9 cellular contexts compared by ENCODE assay signal in genomic region chr2:216006164-216006663, GRCh38. TPM values are rescaled to one million over a fixed set of nuclear protein-coding genes. Genes with fewer than 3 reads are reported as not detected.
DNase-seq lines count a peak whose midpoint lies in the region; ATAC-seq and TF ChIP-seq lines count a peak whose summit lies in the region.
"Had no signal": no experiment of that assay in that cellular context is flagged by ENCODE, and none has a peak within 500 bp of the region (broad histone marks: within the 10 kb centered on the region; RNA-seq: fewer than 3 reads in every experiment).

No MANE protein-coding gene starts in this region.

- no peaks in the 10 kb centered on the region for H3K27me3 Mint-ChIP-seq in natural killer cell treated with Interleukin-12 subunit alpha and Interleukin-12 subunit beta and Interleukin-15 and Interleukin-18, amount 100 ng/mL, for 72 hours
- H3K27me3 Mint-ChIP-seq: naive thymus-derived CD8-positive, alpha-beta T cell had no signal

- peaks cover 3% of the 10 kb centered on the region for H3K9me3 Mint-ChIP-seq in natural killer cell treated with Interleukin-12 subunit alpha and Interleukin-12 subunit beta and Interleukin-15 and Interleukin-18, amount 100 ng/mL, for 72 hours
- H3K9me3 Mint-ChIP-seq: naive thymus-derived CD8-positive, alpha-beta T cell had no signal

- ATAC-seq in GM18907 (IDR thresholded peaks at IDR 0.05; ENCODE audit: unreplicated experiment) (peak; percentile 60), HG02852 (IDR thresholded peaks at IDR 0.05; ENCODE audit: unreplicated experiment) (peak; percentile 35), SK-N-SH treated with all-trans-retinoic acid at 6 μM for 48 hours (peak; percentile 77)
- peak; percentile 79 to 83 for ATAC-seq in natural killer cell treated with Interleukin-12 subunit alpha and Interleukin-12 subunit beta and Interleukin-15 and Interleukin-18, amount 100 ng/mL, for 72 hours

- no peaks in the 10 kb centered on the region for H3K36me3 Mint-ChIP-seq in natural killer cell treated with Interleukin-12 subunit alpha and Interleukin-12 subunit beta and Interleukin-15 and Interleukin-18, amount 100 ng/mL, for 72 hours

- H3K27ac Mint-ChIP-seq in natural killer cell treated with Interleukin-12 subunit alpha and Interleukin-12 subunit beta and Interleukin-15 and Interleukin-18, amount 100 ng/mL, for 72 hours: peak overlapping the region; percentile 72 to 83

- H3K4me1 Mint-ChIP-seq in natural killer cell treated with Interleukin-12 subunit alpha and Interleukin-12 subunit beta and Interleukin-15 and Interleukin-18, amount 100 ng/mL, for 72 hours (ENCODE audit: low read depth in 2 of 2): peaks cover 36 to 42% of the 10 kb centered on the region in 2 donors

- DNase-seq in cerebellar nuclear complex (lab: John Stamatoyannopoulos, UW) (peak; percentile 74 to 86), NCI-H2081 treated with DMSO at 0.1 percent for 48 hours (lab: John Stamatoyannopoulos, UW) (no peak), NCI-H1417 (lab: John Stamatoyannopoulos, UW) (no peak), SIG-M5 (lab: John Stamatoyannopoulos, UW) (no peak)
- DNase-seq in natural killer cell treated with Interleukin-12 subunit alpha and Interleukin-12 subunit beta and Interleukin-15 and Interleukin-18, amount 100 ng/mL, for 72 hours (ENCODE audit: low spot score): peak; percentile 74

- peak overlapping the region; percentile 73 for H3K4me3 Mint-ChIP-seq in natural killer cell treated with Interleukin-12 subunit alpha and Interleukin-12 subunit beta and Interleukin-15 and Interleukin-18, amount 100 ng/mL, for 72 hours

TF ChIP-seq in SK-N-SH treated with all-trans-retinoic acid at 6 μM for 48 hours, 23 proteins besides CTCF, POLR2A, EP300 and RAD21:
- TF ChIP-seq TCF4 (CRISPR knock-in tag; IDR thresholded peaks at IDR 0.05; ENCODE audit: borderline replicate concordance) (no peak), GLIS3 (CRISPR knock-in tag; IDR thresholded peaks at IDR 0.05) (no peak), ISL1 (CRISPR knock-in tag; IDR thresholded peaks at IDR 0.05) (no peak), ZNF565 (CRISPR knock-in tag; conservative IDR thresholded peaks at IDR 0.05; ENCODE audit: low read depth) (no peak), ZC3H10 (CRISPR knock-in tag; IDR thresholded peaks at IDR 0.05) (no peak), ESRRG (CRISPR knock-in tag; IDR thresholded peaks at IDR 0.05) (no peak), PATZ1 (CRISPR knock-in tag; IDR thresholded peaks at IDR 0.05; ENCODE audit: borderline replicate concordance) (no peak)
TF ChIP-seq in SK-N-SH treated with all-trans-retinoic acid at 6 μM for 48 hours: peak in this region for 0.

RNA-seq across cellular contexts. Expression of gene MREG, which starts 7.1 kb away (rescaled TPM):
- 10 to 100 TPM in 1 of 2 donors, 1 to 10 TPM in 1; 9.2 to 14.6 TPM for total RNA-seq in natural killer cell treated with Interleukin-12 subunit alpha and Interleukin-12 subunit beta and Interleukin-15 and Interleukin-18, amount 100 ng/mL, for 72 hours

Comparison
In these comparisons a context has a peak if more than half of its experiments do, and no peak if none do; other contexts are left out.
1. DNase-seq: peak in cerebellar nuclear complex (2 of 2) and natural killer cell treated with Interleukin-12 subunit alpha and Interleukin-12 subunit beta and Interleukin-15 and Interleukin-18, amount 100 ng/mL, for 72 hours (single experiment); none in NCI-H2081 treated with DMSO at 0.1 percent for 48 hours (single experiment), NCI-H1417 (0 of 3) and SIG-M5 (single experiment).
2. Peak in every context shown above with its lines, with median percentiles within 50 percentile points of each other: ATAC-seq.